14 cellular contexts compared by ENCODE assay signal in the genomic region with DNA sequence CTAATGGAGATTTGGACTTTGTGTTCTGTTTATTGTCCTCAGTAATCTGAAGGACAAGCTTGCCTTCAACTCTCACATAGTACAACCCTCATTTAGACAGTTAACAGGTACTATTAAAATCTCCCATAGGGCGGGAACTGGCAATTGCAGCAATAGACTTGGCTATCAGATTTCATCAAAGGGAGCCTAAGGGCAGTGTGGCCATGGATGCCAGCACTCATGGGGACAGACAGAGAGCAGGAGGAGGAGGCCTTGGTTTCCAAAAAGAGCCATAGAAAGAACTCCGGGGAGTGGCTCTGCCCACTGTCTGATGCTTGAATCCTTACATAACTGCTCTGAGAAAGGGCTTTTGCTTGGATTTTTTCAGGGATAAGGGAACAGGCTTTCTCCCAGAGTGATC. TPM values are rescaled to one million over a fixed set of nuclear protein-coding genes. Genes with fewer than 3 reads are reported as not detected.
DNase-seq lines count a peak whose midpoint lies in the region; ATAC-seq and TF ChIP-seq lines count a peak whose summit lies in the region.
"Had no signal": no experiment of that assay in that cellular context is flagged by ENCODE, and none has a peak within 500 bp of the region (broad histone marks: within the 10 kb centered on the region; RNA-seq: fewer than 3 reads in every experiment).

No MANE protein-coding gene starts in this region.

- no peak overlapping the region for H3K27ac ChIP-seq in PC-3 (ENCODE audit: low read length)
- H3K27ac ChIP-seq in temporal lobe (ENCODE audit: low read depth, low read length), result peak overlapping the region; percentile 22
- H3K27ac ChIP-seq in RWPE1, result no peak overlapping the region
- H3K27ac ChIP-seq: esophagus squamous epithelium, suprapubic skin had no signal

- no peaks in the 10 kb centered on the region for H4K20me1 ChIP-seq in PC-3 (ENCODE audit: low read length)

- CTCF ChIA-PET in PC-3 (lab: Charles Lee), result interaction anchor here (0.6 kb wide), 1 partner anchor 11 kb away, joined by 3 read pairs; no protein-coding TSS in a partner anchor
- CTCF ChIA-PET in RWPE1 (lab: Yijun Ruan, JAX), result interaction anchor here (0.6 kb wide), 1 partner anchor 995 kb away, joined by 4 read pairs; no protein-coding TSS in a partner anchor

- H3F3A ChIP-seq in PC-3 (ENCODE audit: low read length, unreplicated experiment), result no peaks in the 10 kb centered on the region

- ATAC-seq in PC-3 (peak; percentile 62), HG02884 (IDR thresholded peaks at IDR 0.05; ENCODE audit: unreplicated experiment) (no peak)

- no peaks in the 10 kb centered on the region for H3K27me3 ChIP-seq in PC-3 (ENCODE audit: low read length)
- H3K27me3 ChIP-seq: esophagus squamous epithelium, suprapubic skin had no signal

- no peak overlapping the region for H3K4me3 ChIP-seq in PC-3 (ENCODE audit: low read length)
- H3K4me3 ChIP-seq: esophagus squamous epithelium, suprapubic skin had no signal

- DNase-seq in NCI-H510A treated with DMSO at 0.1 percent for 48 hours (lab: John Stamatoyannopoulos, UW), result peak; percentile 50
- no peak for DNase-seq in NCI-H510A (lab: John Stamatoyannopoulos, UW)
- DNase-seq in PC-3, result peak; percentile 50
- DNase-seq in left kidney (ENCODE audit: low read depth, low spot score), result peak; percentile 71
- DNase-seq in SHP77 (lab: John Stamatoyannopoulos, UW), result no peak
- DNase-seq in RWPE1 (ENCODE audit: low spot score), result no peak
- DNase-seq: esophagus squamous epithelium, GF-D8, kidney glomerular epithelial cell, naive B cell, SK-N-SH had no signal

- no peaks in the 10 kb centered on the region for H3K9me2 ChIP-seq in PC-3 (replicated peaks; ENCODE audit: low read length)
- H3K9me2 ChIP-seq: SK-N-SH had no signal

- intact Hi-C loops in PC-3 (cut with micrococcal nuclease), result no loop called here

- H3K9ac ChIP-seq in PC-3 (ENCODE audit: low read length), result no peak overlapping the region
- H3K9ac ChIP-seq: SK-N-SH had no signal

- POLR2A ChIA-PET in PC-3 (lab: Charles Lee; ENCODE audit: unreplicated experiment), result no interaction called here
- POLR2A ChIA-PET in RWPE1 (lab: Yijun Ruan, JAX; ENCODE audit: low non-redundant PET), result no interaction called here

- no peaks in the 10 kb centered on the region for H3K9me3 ChIP-seq in PC-3 (ENCODE audit: low read length)
- H3K9me3 ChIP-seq: esophagus squamous epithelium, SK-N-SH, suprapubic skin had no signal

- BruUV-seq in PC-3 (replicated peaks; lab: Mats Ljungman, UMichigan), result no TSS peak

- TF ChIP-seq CTCF in PC-3 (conservative IDR thresholded peaks at IDR 0.05; ENCODE audit: low read depth, low read length), result no peak
- TF ChIP-seq CTCF in RWPE1 (conservative IDR thresholded peaks at IDR 0.05; ENCODE audit: low read depth), result no peak

- H3K4me1 ChIP-seq in PC-3 (ENCODE audit: insufficient read depth, low read length), result peaks cover 22% of the 10 kb centered on the region

- H3K4me2 ChIP-seq in PC-3 (ENCODE audit: low read length), result no peak overlapping the region
- H3K4me2 ChIP-seq: SK-N-SH had no signal

- no peak overlapping the region for H2AFZ ChIP-seq in PC-3 (ENCODE audit: low read length)

- no peaks in the 10 kb centered on the region for H3K36me3 ChIP-seq in PC-3 (ENCODE audit: low read depth, low read length)

- H3K79me2 ChIP-seq in PC-3 (ENCODE audit: low read length), result peaks cover 7% of the 10 kb centered on the region; the same call in 1 of the 2 replicates

RNA-seq across cellular contexts. Expression of gene SLC36A1, which starts 6.8 kb away (rescaled TPM):
- total RNA-seq in PC-3 (2014; rRNA removed), result 3.6 and 5.7 TPM in 2 replicates
- total RNA-seq in temporal lobe, result 7.6 TPM

Comparison
In these comparisons a context has a peak if more than half of its experiments do, and no peak if none do; other contexts are left out.
1. DNase-seq: peak in NCI-H510A treated with DMSO at 0.1 percent for 48 hours (single experiment), PC-3 (single experiment) and left kidney (single experiment); none in NCI-H510A (single experiment), SHP77 (0 of 2) and RWPE1 (single experiment).